15 cellular contexts compared by ENCODE assay signal in the genomic region with DNA sequence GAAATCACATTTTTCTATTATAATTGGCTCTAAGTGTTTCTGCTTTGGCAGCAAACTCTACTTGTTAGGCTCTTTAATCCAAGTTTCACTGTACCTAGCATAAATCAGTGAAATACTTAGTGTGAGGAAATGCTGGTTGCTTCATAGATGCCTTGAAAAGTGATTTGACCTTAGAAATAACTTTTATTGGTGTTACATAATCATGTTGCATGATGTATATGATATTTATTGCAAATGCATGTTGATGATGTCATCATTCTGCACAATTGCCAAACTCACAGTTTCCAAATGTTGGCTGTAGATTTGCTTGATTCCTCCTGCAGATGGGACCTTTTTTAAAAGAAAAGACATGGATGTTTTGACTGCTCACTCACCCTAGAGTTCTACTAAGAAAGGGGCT.
"Had no signal": no experiment of that assay in that cellular context is flagged by ENCODE, and none has a peak within 500 bp of the region (broad histone marks: within the 10 kb centered on the region; RNA-seq: fewer than 3 reads in every experiment).

No MANE protein-coding gene starts in this region.

- DNase-seq: activated CD4-positive, alpha-beta T cell treated with anti-CD3 and anti-CD28 coated beads for 36 hours; activated CD4-positive, alpha-beta T cell treated with anti-CD3 and anti-CD28 coated beads, Interleukin-2, amount 50 U/mL, for 48 hours; activated naive CD8-positive, alpha-beta T cell treated with anti-CD3 and anti-CD28 coated beads for 36 hours; amygdala; caudate nucleus; heart left ventricle; immature natural killer cell; left ventricle myocardium superior; stimulated activated CD4-positive, alpha-beta T cell treated with anti-CD3 and anti-CD28 coated beads, Interleukin-2, amount 100 ng/mL, for 24 hours; stimulated activated naive CD4-positive, alpha-beta T cell treated with Interleukin-2 at 50 U/mL for 16 hours; T-helper 2 cell; thyroid gland had no signal

- ATAC-seq: activated CD4-positive, alpha-beta T cell treated with anti-CD3 and anti-CD28 coated beads for 36 hours; gastroesophageal sphincter; heart left ventricle; left ventricle myocardium superior had no signal

- H3K4me3 ChIP-seq: gastroesophageal sphincter, heart left ventricle, prostate gland, right atrium auricular region, thyroid gland had no signal
